12 cellular contexts compared by ENCODE assay signal in genomic region chrX:55450259-55450658, GRCh38. TPM values are rescaled to one million over a fixed set of nuclear protein-coding genes. Genes with fewer than 3 reads are reported as not detected.
A peak's percentile ranks its signal among the peaks of the same experiment; 100 is the strongest.
DNase-seq lines count a peak whose midpoint lies in the region; ATAC-seq and TF ChIP-seq lines count a peak whose summit lies in the region.
"Had no signal": no experiment of that assay in that cellular context is flagged by ENCODE, and none has a peak within 500 bp of the region (broad histone marks: within the 10 kb centered on the region; RNA-seq: fewer than 3 reads in every experiment).

No MANE protein-coding gene starts in this region.

- H3K36me3 ChIP-seq in CD8-positive, alpha-beta T cell (ENCODE audit: insufficient read depth, low read length), result no peaks in the 10 kb centered on the region
- no peaks in the 10 kb centered on the region for H3K36me3 ChIP-seq in HCT116 (ENCODE audit: control insufficient read depth in 1 of 2, insufficient read depth in 2 of 2, low read length in 2 of 2)
- no peaks in the 10 kb centered on the region for H3K36me3 ChIP-seq in brain microvascular endothelial cell (replicated peaks)
- no peaks in the 10 kb centered on the region for H3K36me3 ChIP-seq in mesendoderm (ENCODE audit: control insufficient read depth, insufficient read depth, low read length)
- H3K36me3 ChIP-seq in CD8-positive, alpha-beta memory T cell (ENCODE audit: insufficient read depth, low read length), result no peaks in the 10 kb centered on the region
- H3K36me3 ChIP-seq: heart left ventricle, vagina had no signal

- H3K9me3 Mint-ChIP-seq in CD8-positive, alpha-beta T cell, result no peaks in the 10 kb centered on the region
- peaks cover 0 to 2% (median 0%) of the 10 kb centered on the region in 5 donors for H3K9me3 Mint-ChIP-seq in CD8-positive, alpha-beta memory T cell

- H4K20me1 ChIP-seq in HCT116 (ENCODE audit: insufficient read depth), result no peaks in the 10 kb centered on the region

- CTCF ChIA-PET in CD8-positive, alpha-beta T cell (lab: Charles Lee), result no interaction called here
- CTCF ChIA-PET in HCT116 (lab: Charles Lee), result no interaction called here
- CTCF ChIA-PET in CD8-positive, alpha-beta memory T cell (lab: Charles Lee), result no interaction called here

- ATAC-seq in CD8-positive, alpha-beta T cell, result no peak
- ATAC-seq in HCT116 (no peak), HG03354 (IDR thresholded peaks at IDR 0.05; ENCODE audit: poor library complexity, severe bottlenecking, unreplicated experiment) (no peak)
- ATAC-seq: body of pancreas, heart left ventricle had no signal

- H3K9ac ChIP-seq in HCT116 (ENCODE audit: low read length), result no peak overlapping the region
- no peak overlapping the region for H3K9ac ChIP-seq in mesendoderm (ENCODE audit: low read length)

- no peak overlapping the region for H3K18ac ChIP-seq in mesendoderm (ENCODE audit: low read length)

- no peaks in the 10 kb centered on the region for H3K27me3 ChIP-seq in CD8-positive, alpha-beta T cell (ENCODE audit: insufficient read depth, low read length)
- H3K27me3 ChIP-seq in HCT116 (ENCODE audit: insufficient read depth, low read length) (no peaks in the 10 kb centered on the region; the same call in 1 of the 2 replicates), brain microvascular endothelial cell (replicated peaks) (no peaks in the 10 kb centered on the region), mesendoderm (ENCODE audit: insufficient read depth, low read length, poor library complexity) (no peaks in the 10 kb centered on the region)
- H3K27me3 ChIP-seq in CD8-positive, alpha-beta memory T cell (ENCODE audit: insufficient read depth, low read length, poor library complexity, severe bottlenecking), result no peaks in the 10 kb centered on the region
- H3K27me3 ChIP-seq: body of pancreas, heart left ventricle, vagina had no signal

- peak overlapping the region; percentile 80 for H3K27ac Mint-ChIP-seq in CD8-positive, alpha-beta T cell
- no peak overlapping the region for H3K27ac Mint-ChIP-seq in CD8-positive, alpha-beta memory T cell

- H3K27me3 Mint-ChIP-seq in CD8-positive, alpha-beta T cell (ENCODE audit: low read depth), result no peaks in the 10 kb centered on the region
- peaks cover 0 to 4% of the 10 kb centered on the region in 2 donors for H3K27me3 Mint-ChIP-seq in CD8-positive, alpha-beta memory T cell

- H3K9me3 ChIP-seq in CD8-positive, alpha-beta T cell (ENCODE audit: low read length), result no peaks in the 10 kb centered on the region
- H3K9me3 ChIP-seq in HCT116 (ENCODE audit: control insufficient read depth in 1 of 2, insufficient read depth in 1 of 2, low read depth in 1 of 2, low read length in 2 of 2), result no peaks in the 10 kb centered on the region
- H3K9me3 ChIP-seq in CD8-positive, alpha-beta memory T cell (ENCODE audit: low read length), result no peaks in the 10 kb centered on the region
- H3K9me3 ChIP-seq: body of pancreas, heart left ventricle, vagina had no signal

- TF ChIP-seq CTCF in CD8-positive, alpha-beta T cell (IDR thresholded peaks at IDR 0.05), result no peak
- TF ChIP-seq CTCF in HCT116 (IDR thresholded peaks at IDR 0.05 in 2 of 3, conservative IDR thresholded peaks at IDR 0.05 in 1 of 3; ENCODE audit: borderline replicate concordance in 1 of 3, insufficient read depth in 1 of 3, low read depth in 2 of 3, low read length in 2 of 3) (peak in 1 of 3 experiments; percentile 24; a peak in 2 of 6 replicates), brain microvascular endothelial cell (IDR thresholded peaks at IDR 0.05; ENCODE audit: low read depth, low read length, missing control alignments) (peak; percentile 12)

- TF ChIP-seq POLR2A in HCT116 (IDR thresholded peaks at IDR 0.05; ENCODE audit: borderline replicate concordance, extremely low read depth, insufficient read depth, insufficient read length), result no peak

- H3K79me1 ChIP-seq in mesendoderm (ENCODE audit: low read length), result no peaks in the 10 kb centered on the region

- H2AFZ ChIP-seq in HCT116 (ENCODE audit: low read depth, low read length, poor library complexity, severe bottlenecking), result no peak overlapping the region

- no peak for DNase-seq in CD8-positive, alpha-beta T cell
- DNase-seq in HCT116 (ENCODE audit: low read depth, low spot score) (no peak), brain microvascular endothelial cell (no peak), mesendoderm (peak; percentile 10), NCI-H2029 (lab: John Stamatoyannopoulos, UW) (no peak)
- DNase-seq in CD8-positive, alpha-beta memory T cell, result no peak
- DNase-seq in activated effector memory CD4-positive, alpha-beta T cell treated with anti-CD3 and anti-CD28 coated beads, Interleukin-2, amount 50 U/mL, for 16 hours, result no peak
- DNase-seq: heart left ventricle, Karpas-422 had no signal

- no peak overlapping the region for H4K8ac ChIP-seq in mesendoderm (ENCODE audit: low read depth, low read length)

- peaks cover 12% of the 10 kb centered on the region for H3K4me1 ChIP-seq in CD8-positive, alpha-beta T cell (ENCODE audit: insufficient read depth, low read length)
- H3K4me1 ChIP-seq in HCT116 (ENCODE audit: control insufficient read depth in 1 of 2, insufficient read depth in 2 of 2, low read length in 2 of 2) (no peaks in the 10 kb centered on the region), mesendoderm (ENCODE audit: control insufficient read depth, low read depth, low read length) (no peaks in the 10 kb centered on the region)
- peaks cover 4% of the 10 kb centered on the region for H3K4me1 ChIP-seq in CD8-positive, alpha-beta memory T cell (ENCODE audit: insufficient read depth, low read length)
- H3K4me1 ChIP-seq: body of pancreas, vagina had no signal

- H2BK5ac ChIP-seq in mesendoderm (ENCODE audit: low read length), result no peak overlapping the region

- TF ChIP-seq RAD21 in HCT116 (IDR thresholded peaks at IDR 0.05; ENCODE audit: low read depth), result peak; percentile 29; the same call in 1 of the 2 replicates

- no CpG with 5 or more reads among the region's 5 CpGs for WGBS in mesendoderm (ENCODE audit: extremely low coverage, insufficient coverage, low lambda C conversion rate)

- no peak overlapping the region for H3K4ac ChIP-seq in mesendoderm (ENCODE audit: low read depth, low read length)

- H3K4me1 Mint-ChIP-seq in CD8-positive, alpha-beta T cell (ENCODE audit: low read depth), result peaks cover 20% of the 10 kb centered on the region
- H3K4me1 Mint-ChIP-seq in CD8-positive, alpha-beta memory T cell, result peaks cover 17 to 24% (median 19%) of the 10 kb centered on the region in 3 donors

- no peak overlapping the region for H2BK15ac ChIP-seq in mesendoderm (replicated peaks; ENCODE audit: low read depth)

- H3K23ac ChIP-seq in mesendoderm (ENCODE audit: low read length), result no peak overlapping the region

- H4K5ac ChIP-seq in mesendoderm (ENCODE audit: low read length), result no peak overlapping the region

- H3K4me2 ChIP-seq in HCT116 (ENCODE audit: low read length) (no peak overlapping the region), mesendoderm (ENCODE audit: low read length) (no peak overlapping the region)

- no peak overlapping the region for H2AK5ac ChIP-seq in mesendoderm (ENCODE audit: low read length)

- no peak overlapping the region for H2BK120ac ChIP-seq in mesendoderm (ENCODE audit: low read depth, low read length)

- H3K36me3 Mint-ChIP-seq in CD8-positive, alpha-beta T cell, result peaks cover 8% of the 10 kb centered on the region
- peaks cover 0 to 9% (median 0%) of the 10 kb centered on the region in 3 donors for H3K36me3 Mint-ChIP-seq in CD8-positive, alpha-beta memory T cell

- no TSS peak for BruUV-seq in HCT116 (replicated peaks; lab: Mats Ljungman, UMichigan)

- H3K27ac ChIP-seq in CD8-positive, alpha-beta T cell (ENCODE audit: low read depth, low read length), result no peak overlapping the region
- H3K27ac ChIP-seq in HCT116 (ENCODE audit: low read depth, low read length) (no peak overlapping the region), brain microvascular endothelial cell (no peak overlapping the region), mesendoderm (ENCODE audit: low read depth, low read length) (no peak overlapping the region)
- no peak overlapping the region for H3K27ac ChIP-seq in CD8-positive, alpha-beta memory T cell (ENCODE audit: low read depth, low read length)
- H3K27ac ChIP-seq: body of pancreas, vagina had no signal

- RAD21 ChIA-PET in HCT116 (lab: Charles Lee; ENCODE audit: low non-redundant PET in 1 of 2, low total read pairs in 2 of 2, uncharacterized antibody in 2 of 2, unreplicated experiment in 2 of 2), result no interaction called here

- no peak overlapping the region for H3K4me3 Mint-ChIP-seq in CD8-positive, alpha-beta T cell
- peak overlapping the region in 2 of 7 donors; percentile 72 to 86 for H3K4me3 Mint-ChIP-seq in CD8-positive, alpha-beta memory T cell

- in situ Hi-C loops in brain microvascular endothelial cell (cut with HindIII; ENCODE audit: low pct_ligation_motif_present, low sequenced_read_pairs), result no loop called here

- H3K79me2 ChIP-seq in HCT116 (ENCODE audit: insufficient read depth, low read length) (no peaks in the 10 kb centered on the region), mesendoderm (ENCODE audit: control insufficient read depth, insufficient read depth, low read length) (no peaks in the 10 kb centered on the region)

- no peak overlapping the region for H3K4me3 ChIP-seq in CD8-positive, alpha-beta T cell (ENCODE audit: low read depth, low read length)
- H3K4me3 ChIP-seq in HCT116 (replicated peaks in 1 of 2; ENCODE audit: low read depth in 1 of 2, low read length in 2 of 2) (no peak overlapping the region), brain microvascular endothelial cell (ENCODE audit: low read depth, low read length) (no peak overlapping the region), mesendoderm (ENCODE audit: low read length) (no peak overlapping the region)
- H3K4me3 ChIP-seq in CD8-positive, alpha-beta memory T cell (ENCODE audit: low read length), result no peak overlapping the region
- H3K4me3 ChIP-seq: body of pancreas, heart left ventricle, vagina had no signal

- no peaks in the 10 kb centered on the region for H3K9me2 ChIP-seq in HCT116 (ENCODE audit: insufficient read depth)

- no peak overlapping the region for H3K56ac ChIP-seq in mesendoderm (ENCODE audit: low read length)

- POLR2A ChIA-PET in CD8-positive, alpha-beta T cell (lab: Charles Lee), result no interaction called here
- POLR2A ChIA-PET in HCT116 (lab: Charles Lee), result interaction anchor here (0.6 kb wide), 1 partner anchor 793 kb away, joined by 3 read pairs; no protein-coding TSS in a partner anchor
- POLR2A ChIA-PET in CD8-positive, alpha-beta memory T cell (lab: Charles Lee), result no interaction called here

- intact Hi-C loops in CD8-positive, alpha-beta T cell (cut with DNase I, micrococcal nuclease), result loop anchor here in 1 of 2 experiments (10.0 kb wide), 2 partner anchors 265 to 1115 kb away; partner anchors contain the start of genes RRAGB and UBQLN2
- intact Hi-C loops in HCT116 (cut with micrococcal nuclease), result no loop called here

RNA-seq across cellular contexts. Expression of gene MAGEH1, which starts 1.7 kb away (rescaled TPM):
- 10 to 100 TPM; 13.0 to 14.7 TPM for total RNA-seq in CD8-positive, alpha-beta T cell
- 0.20 TPM for total RNA-seq in HCT116 (2021; ENCODE audit: unreplicated experiment)
- not detected in 2 replicates for polyA plus RNA-seq in HCT116 (2012)
- polyA plus RNA-seq in mesendoderm (2013, experiment 1 of 2), result 13.0 TPM
- 12.3 TPM for polyA plus RNA-seq in mesendoderm (2013, experiment 2 of 2)
- total RNA-seq in CD8-positive, alpha-beta memory T cell, result 10 to 100 TPM; 15.4 to 16.7 TPM
- polyA plus RNA-seq in CD8-positive, alpha-beta memory T cell, result 27.2 TPM

RNA-seq across cellular contexts. Expression of gene USP51, which starts 39.4 kb away (rescaled TPM):
- total RNA-seq in CD8-positive, alpha-beta T cell, result 1 to 10 TPM; 2.1 to 2.8 TPM
- total RNA-seq in HCT116 (2021; ENCODE audit: unreplicated experiment), result not detected
- not detected in 2 replicates for polyA plus RNA-seq in HCT116 (2012)
- 4.7 TPM for polyA plus RNA-seq in mesendoderm (2013, experiment 1 of 2)
- 4.7 TPM for polyA plus RNA-seq in mesendoderm (2013, experiment 2 of 2)
- total RNA-seq in CD8-positive, alpha-beta memory T cell, result 1 to 10 TPM in 1 of 2 experiments, under 1 TPM in 1; 0.89 to 1.6 TPM
- 0.14 TPM for polyA plus RNA-seq in CD8-positive, alpha-beta memory T cell

Comparison
In these comparisons a context has a peak if more than half of its experiments do, and no peak if none do; other contexts are left out.
1. RNA of gene MAGEH1, which starts 1.7 kb away (total RNA-seq): 15.4 to 16.7 TPM in CD8-positive, alpha-beta memory T cell and 13.0 to 14.7 TPM in CD8-positive, alpha-beta T cell; 0.20 TPM in HCT116 (single experiment); every median in the first group is over 10 times any median in the second.